In the genomic region with DNA sequence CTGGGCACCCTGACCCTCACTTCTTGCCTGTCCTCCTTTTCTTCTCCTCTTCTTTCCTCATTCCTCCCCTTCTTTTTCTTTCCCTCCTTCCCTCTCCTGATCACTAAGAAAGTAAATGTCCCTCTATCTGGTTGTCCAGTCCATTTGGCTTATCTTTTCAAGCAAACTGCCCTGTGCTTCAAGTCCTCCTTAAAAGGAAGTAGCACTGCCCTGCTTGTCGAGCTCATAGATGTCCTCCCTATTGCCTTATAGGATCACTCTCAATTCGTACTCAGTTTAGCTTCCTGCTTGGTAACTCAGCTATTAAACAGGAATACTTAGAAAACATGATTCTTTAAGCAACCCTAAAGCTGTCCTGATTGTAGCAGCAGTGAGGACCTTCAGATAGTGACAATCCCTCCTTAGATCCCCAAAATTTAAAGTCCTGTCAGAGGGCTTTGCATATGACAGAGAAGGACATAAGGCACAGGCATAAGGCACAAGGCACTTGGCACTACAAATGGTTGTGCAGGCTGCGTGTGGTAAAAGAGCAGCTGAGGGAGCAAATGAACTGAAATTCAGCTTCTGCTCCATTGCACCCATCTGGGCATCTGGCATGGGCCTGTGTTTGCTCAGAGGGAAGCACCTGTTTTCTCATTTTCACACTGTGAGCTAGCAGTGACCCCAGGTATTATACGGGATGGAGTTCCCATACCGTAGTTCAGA, we compare ENCODE assay signal across 1 cellular context.
TF ChIP-seq lines count a peak whose summit lies in the region.

No MANE protein-coding gene starts in this region.

TF ChIP-seq in K562, 482 proteins besides CTCF, POLR2A, EP300 and RAD21 (continued from another document and continues in another):
- TF ChIP-seq, protein P1, sequence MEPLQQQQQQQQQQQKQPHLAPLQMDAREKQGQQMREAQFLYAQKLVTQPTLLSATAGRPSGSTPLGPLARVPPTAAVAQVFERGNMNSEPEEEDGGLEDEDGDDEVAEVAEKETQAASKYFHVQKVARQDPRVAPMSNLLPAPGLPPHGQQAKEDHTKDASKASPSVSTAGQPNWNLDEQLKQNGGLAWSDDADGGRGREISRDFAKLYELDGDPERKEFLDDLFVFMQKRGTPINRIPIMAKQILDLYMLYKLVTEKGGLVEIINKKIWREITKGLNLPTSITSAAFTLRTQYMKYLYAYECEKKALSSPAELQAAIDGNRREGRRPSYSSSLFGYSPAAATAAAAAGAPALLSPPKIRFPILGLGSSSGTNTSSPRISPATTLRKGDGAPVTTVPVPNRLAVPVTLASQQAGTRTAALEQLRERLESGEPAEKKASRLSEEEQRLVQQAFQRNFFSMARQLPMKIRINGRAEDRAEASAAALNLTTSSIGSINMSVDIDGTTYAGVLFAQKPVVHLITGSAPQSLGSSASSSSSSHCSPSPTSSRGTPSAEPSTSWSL (CRISPR knock-in tag; IDR thresholded peaks at IDR 0.05; ENCODE audit: borderline replicate concordance) = no peak
- TF ChIP-seq, protein P2, sequence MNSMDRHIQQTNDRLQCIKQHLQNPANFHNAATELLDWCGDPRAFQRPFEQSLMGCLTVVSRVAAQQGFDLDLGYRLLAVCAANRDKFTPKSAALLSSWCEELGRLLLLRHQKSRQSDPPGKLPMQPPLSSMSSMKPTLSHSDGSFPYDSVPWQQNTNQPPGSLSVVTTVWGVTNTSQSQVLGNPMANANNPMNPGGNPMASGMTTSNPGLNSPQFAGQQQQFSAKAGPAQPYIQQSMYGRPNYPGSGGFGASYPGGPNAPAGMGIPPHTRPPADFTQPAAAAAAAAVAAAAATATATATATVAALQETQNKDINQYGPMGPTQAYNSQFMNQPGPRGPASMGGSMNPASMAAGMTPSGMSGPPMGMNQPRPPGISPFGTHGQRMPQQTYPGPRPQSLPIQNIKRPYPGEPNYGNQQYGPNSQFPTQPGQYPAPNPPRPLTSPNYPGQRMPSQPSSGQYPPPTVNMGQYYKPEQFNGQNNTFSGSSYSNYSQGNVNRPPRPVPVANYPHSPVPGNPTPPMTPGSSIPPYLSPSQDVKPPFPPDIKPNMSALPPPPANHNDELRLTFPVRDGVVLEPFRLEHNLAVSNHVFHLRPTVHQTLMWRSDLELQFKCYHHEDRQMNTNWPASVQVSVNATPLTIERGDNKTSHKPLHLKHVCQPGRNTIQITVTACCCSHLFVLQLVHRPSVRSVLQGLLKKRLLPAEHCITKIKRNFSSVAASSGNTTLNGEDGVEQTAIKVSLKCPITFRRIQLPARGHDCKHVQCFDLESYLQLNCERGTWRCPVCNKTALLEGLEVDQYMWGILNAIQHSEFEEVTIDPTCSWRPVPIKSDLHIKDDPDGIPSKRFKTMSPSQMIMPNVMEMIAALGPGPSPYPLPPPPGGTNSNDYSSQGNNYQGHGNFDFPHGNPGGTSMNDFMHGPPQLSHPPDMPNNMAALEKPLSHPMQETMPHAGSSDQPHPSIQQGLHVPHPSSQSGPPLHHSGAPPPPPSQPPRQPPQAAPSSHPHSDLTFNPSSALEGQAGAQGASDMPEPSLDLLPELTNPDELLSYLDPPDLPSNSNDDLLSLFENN (IDR thresholded peaks at IDR 0.05; ENCODE audit: low read depth in 2 of 2, low read length in 2 of 2) = no peak
- TF ChIP-seq, protein P3, sequence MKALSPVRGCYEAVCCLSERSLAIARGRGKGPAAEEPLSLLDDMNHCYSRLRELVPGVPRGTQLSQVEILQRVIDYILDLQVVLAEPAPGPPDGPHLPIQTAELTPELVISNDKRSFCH (CRISPR knock-in tag; IDR thresholded peaks at IDR 0.05) = no peak
- TF ChIP-seq, protein P3 (tag; IDR thresholded peaks at IDR 0.05) = no peak
- TF ChIP-seq PTBP1 (IDR thresholded peaks at IDR 0.05; ENCODE audit: low read depth, low read length) (no peak), SPI1 (IDR thresholded peaks at IDR 0.05; ENCODE audit: borderline replicate concordance, low read depth, low read length) (no peak), CCNT2 (IDR thresholded peaks at IDR 0.05; ENCODE audit: borderline replicate concordance, extremely low read depth, insufficient read length, low read depth, low read length) (no peak), ZNF668 (CRISPR knock-in tag; IDR thresholded peaks at IDR 0.05) (no peak), DNMT1 (IDR thresholded peaks at IDR 0.05) (no peak; the same call in 1 of the 2 replicates), EHMT2 (IDR thresholded peaks at IDR 0.05) (peak; percentile 94), SIRT6 (IDR thresholded peaks at IDR 0.05; ENCODE audit: low read depth, low read length) (no peak), PCBP2 (IDR thresholded peaks at IDR 0.05; ENCODE audit: low read depth, low read length, poor library complexity, severe bottlenecking) (no peak), NFIX (CRISPR knock-in tag; IDR thresholded peaks at IDR 0.05; ENCODE audit: low read depth) (no peak), ZBTB8A (IDR thresholded peaks at IDR 0.05; ENCODE audit: partially characterized antibody) (no peak), ESRRB (CRISPR knock-in tag; IDR thresholded peaks at IDR 0.05; ENCODE audit: borderline replicate concordance) (no peak), HDGF (IDR thresholded peaks at IDR 0.05) (no peak), ZKSCAN8 (CRISPR knock-in tag; IDR thresholded peaks at IDR 0.05) (peak; percentile 77), ZNF354B (CRISPR knock-in tag; IDR thresholded peaks at IDR 0.05) (no peak), SMARCA4 (IDR thresholded peaks at IDR 0.05) (peak; percentile 76), CBX5 (IDR thresholded peaks at IDR 0.05; ENCODE audit: borderline replicate concordance, low read depth) (no peak), ZNF395 (CRISPR knock-in tag; IDR thresholded peaks at IDR 0.05) (peak; percentile 95), SRSF3 (IDR thresholded peaks at IDR 0.05; ENCODE audit: insufficient read depth, low read length) (no peak), SUPT5H (IDR thresholded peaks at IDR 0.05) (no peak), ZKSCAN1 (IDR thresholded peaks at IDR 0.05; ENCODE audit: low read depth, low read length) (no peak), MEF2D (tag; conservative IDR thresholded peaks at IDR 0.05; ENCODE audit: low read depth) (peak; percentile 60), RUNX1 (IDR thresholded peaks at IDR 0.05; ENCODE audit: low read depth) (no peak), ELF1 (tag; IDR thresholded peaks at IDR 0.05) (no peak), ZBTB34 (CRISPR knock-in tag; IDR thresholded peaks at IDR 0.05) (no peak), SAP30 (IDR thresholded peaks at IDR 0.05; ENCODE audit: borderline replicate concordance, insufficient read depth, low read depth, low read length, poor library complexity, severe bottlenecking) (no peak), RB1 (IDR thresholded peaks at IDR 0.05; ENCODE audit: low read depth) (no peak), HMGN3 (IDR thresholded peaks at IDR 0.05; ENCODE audit: borderline replicate concordance, extremely low read depth, insufficient read length, low read depth, low read length) (no peak), HMBOX1 (IDR thresholded peaks at IDR 0.05) (no peak), PHF20 (IDR thresholded peaks at IDR 0.05; ENCODE audit: partially characterized antibody) (no peak), TAF9B (IDR thresholded peaks at IDR 0.05; ENCODE audit: partially characterized antibody) (peak; percentile 41), ZNF76 (CRISPR knock-in tag; IDR thresholded peaks at IDR 0.05; ENCODE audit: borderline replicate concordance) (no peak), TCF15 (CRISPR knock-in tag; IDR thresholded peaks at IDR 0.05) (no peak), SNRNP70 (optimal IDR thresholded peaks at IDR 0.05; ENCODE audit: low read depth, low read length) (no peak), TOE1 (IDR thresholded peaks at IDR 0.05; ENCODE audit: borderline replicate concordance) (0 out of 2 replicates have a peak, but pooled peaks have one; percentile 27), TOE1 (CRISPR knock-in tag; IDR thresholded peaks at IDR 0.05; ENCODE audit: borderline replicate concordance, low read depth) (no peak), KDM5B (IDR thresholded peaks at IDR 0.05; ENCODE audit: insufficient replicate concordance, low read depth, low read length) (no peak), BHLHE40 (IDR thresholded peaks at IDR 0.05; ENCODE audit: low read length) (no peak), MYNN (IDR thresholded peaks at IDR 0.05) (no peak), MYNN (CRISPR knock-in tag; IDR thresholded peaks at IDR 0.05) (no peak), ZFP30 (CRISPR knock-in tag; IDR thresholded peaks at IDR 0.05; ENCODE audit: borderline replicate concordance) (no peak)
- TF ChIP-seq, protein P4, sequence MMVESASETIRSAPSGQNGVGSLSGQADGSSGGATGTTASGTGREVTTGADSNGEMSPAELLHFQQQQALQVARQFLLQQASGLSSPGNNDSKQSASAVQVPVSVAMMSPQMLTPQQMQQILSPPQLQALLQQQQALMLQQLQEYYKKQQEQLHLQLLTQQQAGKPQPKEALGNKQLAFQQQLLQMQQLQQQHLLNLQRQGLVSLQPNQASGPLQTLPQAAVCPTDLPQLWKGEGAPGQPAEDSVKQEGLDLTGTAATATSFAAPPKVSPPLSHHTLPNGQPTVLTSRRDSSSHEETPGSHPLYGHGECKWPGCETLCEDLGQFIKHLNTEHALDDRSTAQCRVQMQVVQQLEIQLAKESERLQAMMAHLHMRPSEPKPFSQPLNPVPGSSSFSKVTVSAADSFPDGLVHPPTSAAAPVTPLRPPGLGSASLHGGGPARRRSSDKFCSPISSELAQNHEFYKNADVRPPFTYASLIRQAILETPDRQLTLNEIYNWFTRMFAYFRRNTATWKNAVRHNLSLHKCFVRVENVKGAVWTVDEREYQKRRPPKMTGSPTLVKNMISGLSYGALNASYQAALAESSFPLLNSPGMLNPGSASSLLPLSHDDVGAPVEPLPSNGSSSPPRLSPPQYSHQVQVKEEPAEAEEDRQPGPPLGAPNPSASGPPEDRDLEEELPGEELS (CRISPR knock-in tag; IDR thresholded peaks at IDR 0.05; ENCODE audit: borderline replicate concordance) = no peak
- TF ChIP-seq, protein P5, sequence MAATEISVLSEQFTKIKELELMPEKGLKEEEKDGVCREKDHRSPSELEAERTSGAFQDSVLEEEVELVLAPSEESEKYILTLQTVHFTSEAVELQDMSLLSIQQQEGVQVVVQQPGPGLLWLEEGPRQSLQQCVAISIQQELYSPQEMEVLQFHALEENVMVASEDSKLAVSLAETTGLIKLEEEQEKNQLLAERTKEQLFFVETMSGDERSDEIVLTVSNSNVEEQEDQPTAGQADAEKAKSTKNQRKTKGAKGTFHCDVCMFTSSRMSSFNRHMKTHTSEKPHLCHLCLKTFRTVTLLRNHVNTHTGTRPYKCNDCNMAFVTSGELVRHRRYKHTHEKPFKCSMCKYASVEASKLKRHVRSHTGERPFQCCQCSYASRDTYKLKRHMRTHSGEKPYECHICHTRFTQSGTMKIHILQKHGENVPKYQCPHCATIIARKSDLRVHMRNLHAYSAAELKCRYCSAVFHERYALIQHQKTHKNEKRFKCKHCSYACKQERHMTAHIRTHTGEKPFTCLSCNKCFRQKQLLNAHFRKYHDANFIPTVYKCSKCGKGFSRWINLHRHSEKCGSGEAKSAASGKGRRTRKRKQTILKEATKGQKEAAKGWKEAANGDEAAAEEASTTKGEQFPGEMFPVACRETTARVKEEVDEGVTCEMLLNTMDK (IDR thresholded peaks at IDR 0.05; ENCODE audit: borderline replicate concordance, insufficient read depth, low read depth, low read length, poor library complexity, severe bottlenecking) = no peak
- TF ChIP-seq, protein P6, sequence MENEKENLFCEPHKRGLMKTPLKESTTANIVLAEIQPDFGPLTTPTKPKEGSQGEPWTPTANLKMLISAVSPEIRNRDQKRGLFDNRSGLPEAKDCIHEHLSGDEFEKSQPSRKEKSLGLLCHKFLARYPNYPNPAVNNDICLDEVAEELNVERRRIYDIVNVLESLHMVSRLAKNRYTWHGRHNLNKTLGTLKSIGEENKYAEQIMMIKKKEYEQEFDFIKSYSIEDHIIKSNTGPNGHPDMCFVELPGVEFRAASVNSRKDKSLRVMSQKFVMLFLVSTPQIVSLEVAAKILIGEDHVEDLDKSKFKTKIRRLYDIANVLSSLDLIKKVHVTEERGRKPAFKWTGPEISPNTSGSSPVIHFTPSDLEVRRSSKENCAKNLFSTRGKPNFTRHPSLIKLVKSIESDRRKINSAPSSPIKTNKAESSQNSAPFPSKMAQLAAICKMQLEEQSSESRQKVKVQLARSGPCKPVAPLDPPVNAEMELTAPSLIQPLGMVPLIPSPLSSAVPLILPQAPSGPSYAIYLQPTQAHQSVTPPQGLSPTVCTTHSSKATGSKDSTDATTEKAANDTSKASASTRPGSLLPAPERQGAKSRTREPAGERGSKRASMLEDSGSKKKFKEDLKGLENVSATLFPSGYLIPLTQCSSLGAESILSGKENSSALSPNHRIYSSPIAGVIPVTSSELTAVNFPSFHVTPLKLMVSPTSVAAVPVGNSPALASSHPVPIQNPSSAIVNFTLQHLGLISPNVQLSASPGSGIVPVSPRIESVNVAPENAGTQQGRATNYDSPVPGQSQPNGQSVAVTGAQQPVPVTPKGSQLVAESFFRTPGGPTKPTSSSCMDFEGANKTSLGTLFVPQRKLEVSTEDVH (IDR thresholded peaks at IDR 0.05; ENCODE audit: low read depth, partially characterized antibody) = no peak
